ENCODE assay signal across 24 cellular contexts in the genomic region with DNA sequence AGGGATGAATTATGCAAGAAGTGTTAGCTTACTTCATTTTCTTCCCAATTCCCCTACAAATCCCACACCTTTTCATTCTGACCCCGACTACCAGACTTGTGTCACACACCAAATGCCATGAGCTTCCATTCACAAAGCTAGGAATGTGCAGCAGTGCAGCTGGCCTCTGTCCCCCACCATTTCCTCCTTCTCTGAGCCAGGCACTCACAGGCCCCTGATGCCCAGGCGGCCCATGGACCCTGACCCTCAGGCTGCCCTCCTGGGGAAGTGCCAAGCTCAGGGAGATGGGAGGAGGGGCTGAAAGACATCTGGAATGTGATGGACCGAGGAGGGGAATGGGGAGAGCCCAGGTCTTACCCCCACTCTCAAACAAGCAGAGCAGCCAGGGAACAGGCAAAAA.
DNase-seq lines count a peak whose midpoint lies in the region; ATAC-seq, FAIRE-seq and TF ChIP-seq lines count a peak whose summit lies in the region.
"Had no signal": no experiment of that assay in that cellular context is flagged by ENCODE, and none has a peak within 500 bp of the region (broad histone marks: within the 10 kb centered on the region; RNA-seq: fewer than 3 reads in every experiment).

No MANE protein-coding gene starts in this region.

- H3K9me3 ChIP-seq in osteoblast (ENCODE audit: low read depth, low read length), result no peaks in the 10 kb centered on the region
- H3K9me3 ChIP-seq: SJCRH30 had no signal

- no peaks in the 10 kb centered on the region for H3K36me3 ChIP-seq in osteoblast (ENCODE audit: insufficient read depth, low read length)
- H3K36me3 ChIP-seq: SJCRH30 had no signal

- no peak overlapping the region for H3K4me2 ChIP-seq in osteoblast (ENCODE audit: insufficient read depth, low read length)

- H4K20me1 ChIP-seq in osteoblast (ENCODE audit: insufficient read depth, low read length), result no peaks in the 10 kb centered on the region

- CTCF ChIA-PET in activated naive CD4-positive, alpha-beta T cell treated with anti-CD3 and anti-CD28 coated beads for 36 hours (lab: Charles Lee), result no interaction called here
- CTCF ChIA-PET in MCF 10A (lab: Yijun Ruan, JAX), result interaction anchor here (0.6 to 1.2 kb wide), 4 partner anchors 12 to 1948 kb away, joined by 3 to 5 read pairs (median 3); no protein-coding TSS in a partner anchor

- H3K27me3 ChIP-seq in osteoblast (ENCODE audit: insufficient read depth, low read length), result peaks cover 30% of the 10 kb centered on the region
- H3K27me3 ChIP-seq: SJCRH30 had no signal

- no peak for DNase-seq in activated naive CD4-positive, alpha-beta T cell treated with anti-CD3 and anti-CD28 coated beads for 36 hours
- DNase-seq in activated naive CD4-positive, alpha-beta T cell (lab: John Stamatoyannopoulos, UW), result no peak
- DNase-seq in left lobe of liver (ENCODE audit: low spot score) (no peak), osteoblast (ENCODE audit: insufficient read length, low spot score, missing footprints) (peak; percentile 67), NCI-H510A treated with DMSO at 0.1 percent for 48 hours (lab: John Stamatoyannopoulos, UW) (no peak), MCF 10A (ENCODE audit: unreplicated experiment) (no peak), urothelium cell line (ENCODE audit: low spot score) (no peak)
- DNase-seq: ACHN; C1 segment of cervical spinal cord; CD8-positive, alpha-beta T cell; HFFc6; MV-4-11; NCI-H1105 treated with DMSO at 0.1 percent for 48 hours; NCI-H1694; NCI-H2081; NCI-H2171; NCI-H526; SJCRH30 had no signal

- ATAC-seq in left lobe of liver (peak; percentile 64), HG03135 (IDR thresholded peaks at IDR 0.05; ENCODE audit: unreplicated experiment) (no peak)
- ATAC-seq: CD8-positive, alpha-beta T cell had no signal

- intact Hi-C loops in activated naive CD4-positive, alpha-beta T cell treated with anti-CD3 and anti-CD28 coated beads for 36 hours (cut with micrococcal nuclease), result loop anchor here (5.0 to 10.0 kb wide), 2 partner anchors 432 to 900 kb away; no protein-coding TSS in a partner anchor
- intact Hi-C loops in MCF 10A (cut with micrococcal nuclease), result no loop called here

- BruUV-seq in MCF 10A (replicated peaks; lab: Mats Ljungman, UMichigan), result no TSS peak

- H2AFZ ChIP-seq in osteoblast (ENCODE audit: low read length), result no peak overlapping the region

- TF ChIP-seq CTCF in osteoblast (IDR thresholded peaks at IDR 0.05; ENCODE audit: extremely low read depth, low read depth, low read length), result no peak
- TF ChIP-seq CTCF in MCF 10A (IDR thresholded peaks at IDR 0.05; ENCODE audit: unreplicated experiment), result no peak

- FAIRE-seq in urothelium cell line (lab: Jason Lieb, UNC), result no peak
- FAIRE-seq: G401.6, GM18507, H54, RCC 7860 had no signal

- peaks cover 30% of the 10 kb centered on the region for H3K4me1 Mint-ChIP-seq in activated naive CD4-positive, alpha-beta T cell treated with anti-CD3 and anti-CD28 coated beads for 36 hours (ENCODE audit: low read depth)
- H3K4me1 Mint-ChIP-seq in MCF 10A (ENCODE audit: insufficient read depth, unreplicated experiment), result no peaks in the 10 kb centered on the region

- H3K36me3 Mint-ChIP-seq in activated naive CD4-positive, alpha-beta T cell treated with anti-CD3 and anti-CD28 coated beads for 36 hours (ENCODE audit: low read depth), result peaks cover 5% of the 10 kb centered on the region
- peaks cover 4% of the 10 kb centered on the region for H3K36me3 Mint-ChIP-seq in MCF 10A (ENCODE audit: insufficient read depth, unreplicated experiment)
- H3K36me3 Mint-ChIP-seq: CD8-positive, alpha-beta T cell had no signal

- no peak overlapping the region for H3K27ac ChIP-seq in osteoblast (ENCODE audit: low read depth, low read length)
- H3K27ac ChIP-seq: 22Rv1, SJCRH30 had no signal

- H3K27ac Mint-ChIP-seq in activated naive CD4-positive, alpha-beta T cell treated with anti-CD3 and anti-CD28 coated beads for 36 hours, result peak overlapping the region; percentile 48
- H3K27ac Mint-ChIP-seq in MCF 10A (ENCODE audit: low read depth, unreplicated experiment), result no peak overlapping the region
- H3K27ac Mint-ChIP-seq: CD8-positive, alpha-beta T cell; HFFc6 had no signal

- no peaks in the 10 kb centered on the region for H3K79me2 ChIP-seq in osteoblast (ENCODE audit: insufficient read depth, low read length)

- POLR2A ChIA-PET in MCF 10A (lab: Yijun Ruan, JAX), result interaction anchor here (0.6 kb wide), 1 partner anchor 45 kb away, joined by 3 read pairs; no protein-coding TSS in a partner anchor

- peaks cover 16% of the 10 kb centered on the region for H3K4me1 ChIP-seq in osteoblast (ENCODE audit: insufficient read depth, low read length)
- H3K4me1 ChIP-seq: SJCRH30 had no signal

- H3K4me3 Mint-ChIP-seq in activated naive CD4-positive, alpha-beta T cell treated with anti-CD3 and anti-CD28 coated beads for 36 hours, result no peak overlapping the region
- H3K4me3 Mint-ChIP-seq in MCF 10A (ENCODE audit: unreplicated experiment), result no peak overlapping the region
- H3K4me3 Mint-ChIP-seq: CD8-positive, alpha-beta T cell; HFFc6 had no signal

- no peaks in the 10 kb centered on the region for H3K9me3 Mint-ChIP-seq in activated naive CD4-positive, alpha-beta T cell treated with anti-CD3 and anti-CD28 coated beads for 36 hours
- H3K9me3 Mint-ChIP-seq in MCF 10A (ENCODE audit: unreplicated experiment), result no peaks in the 10 kb centered on the region
- H3K9me3 Mint-ChIP-seq: CD8-positive, alpha-beta T cell; HFFc6 had no signal

- H3K27me3 Mint-ChIP-seq in activated naive CD4-positive, alpha-beta T cell treated with anti-CD3 and anti-CD28 coated beads for 36 hours (ENCODE audit: low read depth), result no peaks in the 10 kb centered on the region
- peaks cover 47% of the 10 kb centered on the region for H3K27me3 Mint-ChIP-seq in MCF 10A (ENCODE audit: insufficient read depth, unreplicated experiment)

- H3K4me3 ChIP-seq in osteoblast (ENCODE audit: insufficient read depth, low read length), result no peak overlapping the region
- H3K4me3 ChIP-seq: SJCRH30 had no signal
